9 cellular contexts compared by ENCODE assay signal in genomic region chr10:110269641-110270318, GRCh38. TPM values are rescaled to one million over a fixed set of nuclear protein-coding genes. Genes with fewer than 3 reads are reported as not detected.
DNase-seq lines count a peak whose midpoint lies in the region; ATAC-seq and TF ChIP-seq lines count a peak whose summit lies in the region.
"Had no signal": no experiment of that assay in that cellular context is flagged by ENCODE, and none has a peak within 500 bp of the region (broad histone marks: within the 10 kb centered on the region; RNA-seq: fewer than 3 reads in every experiment).

No MANE protein-coding gene starts in this region.

- peak overlapping the region; percentile 64 for H3K27ac Mint-ChIP-seq in activated naive CD4-positive, alpha-beta T cell treated with anti-CD3 and anti-CD28 coated beads, Interleukin-2, amount 10 ng/mL, durations not matched to agents 7 days and 5 days
- H3K27ac Mint-ChIP-seq in stimulated activated memory B cell treated with anti-CD40 and anti-IgM and Interleukin-4, amounts not matched to agents 10 μg/mL and 1 μg/mL and 100 μg/mL, for 72 hours = peak overlapping the region; percentile 48

- TF ChIP-seq CTCF in RWPE1 (conservative IDR thresholded peaks at IDR 0.05; ENCODE audit: low read depth) = no peak

- peaks cover 4% of the 10 kb centered on the region for H3K36me3 Mint-ChIP-seq in activated naive CD4-positive, alpha-beta T cell treated with anti-CD3 and anti-CD28 coated beads, Interleukin-2, amount 10 ng/mL, durations not matched to agents 7 days and 5 days
- H3K36me3 Mint-ChIP-seq in stimulated activated memory B cell treated with anti-CD40 and anti-IgM and Interleukin-4, amounts not matched to agents 10 μg/mL and 1 μg/mL and 100 μg/mL, for 72 hours = no peaks in the 10 kb centered on the region

- POLR2A ChIA-PET in RWPE1 (lab: Yijun Ruan, JAX; ENCODE audit: low non-redundant PET) = no interaction called here

- H3K27ac ChIP-seq in RWPE1 = no peak overlapping the region

- DNase-seq in Daoy (ENCODE audit: low read depth) (peak; percentile 15), left ventricle myocardium superior (no peak), NCI-H510A (lab: John Stamatoyannopoulos, UW) (no peak), RWPE1 (ENCODE audit: low spot score) (no peak)
- peak; percentile 25 for DNase-seq in activated naive CD4-positive, alpha-beta T cell treated with anti-CD3 and anti-CD28 coated beads, Interleukin-2, amount 10 ng/mL, durations not matched to agents 7 days and 5 days

- intact Hi-C loops in left ventricle myocardium superior (cut with micrococcal nuclease) = no loop called here

- H3K27me3 Mint-ChIP-seq in activated naive CD4-positive, alpha-beta T cell treated with anti-CD3 and anti-CD28 coated beads, Interleukin-2, amount 10 ng/mL, durations not matched to agents 7 days and 5 days = no peaks in the 10 kb centered on the region
- H3K27me3 Mint-ChIP-seq in stimulated activated memory B cell treated with anti-CD40 and anti-IgM and Interleukin-4, amounts not matched to agents 10 μg/mL and 1 μg/mL and 100 μg/mL, for 72 hours = no peaks in the 10 kb centered on the region

- CTCF ChIA-PET in activated naive CD4-positive, alpha-beta T cell treated with anti-CD3 and anti-CD28 coated beads, Interleukin-2, amount 10 ng/mL, durations not matched to agents 7 days and 5 days (lab: Charles Lee) = interaction anchor here (0.7 to 1.4 kb wide), 5 partner anchors 9 to 386 kb away, joined by 3 to 5 read pairs (median 3); no protein-coding TSS in a partner anchor
- CTCF ChIA-PET in RWPE1 (lab: Yijun Ruan, JAX) = interaction anchor here (0.5 to 1.1 kb wide), 4 partner anchors 9 to 138 kb away, joined by 3 to 5 read pairs (median 4); no protein-coding TSS in a partner anchor

- peak overlapping the region; percentile 51 for H3K4me3 Mint-ChIP-seq in activated naive CD4-positive, alpha-beta T cell treated with anti-CD3 and anti-CD28 coated beads, Interleukin-2, amount 10 ng/mL, durations not matched to agents 7 days and 5 days
- H3K4me3 Mint-ChIP-seq in stimulated activated memory B cell treated with anti-CD40 and anti-IgM and Interleukin-4, amounts not matched to agents 10 μg/mL and 1 μg/mL and 100 μg/mL, for 72 hours = peak overlapping the region; percentile 45

- ATAC-seq in HG02610 (IDR thresholded peaks at IDR 0.05; ENCODE audit: unreplicated experiment) (peak; percentile 42), left ventricle myocardium superior (peak; percentile 87), HG02884 (IDR thresholded peaks at IDR 0.05; ENCODE audit: unreplicated experiment) (no peak)
- no peak for ATAC-seq in stimulated activated memory B cell treated with anti-CD40 and anti-IgM and Interleukin-4, amounts not matched to agents 10 μg/mL and 1 μg/mL and 100 μg/mL, for 72 hours
- ATAC-seq: HCT116 had no signal

- no peaks in the 10 kb centered on the region for H3K9me3 Mint-ChIP-seq in activated naive CD4-positive, alpha-beta T cell treated with anti-CD3 and anti-CD28 coated beads, Interleukin-2, amount 10 ng/mL, durations not matched to agents 7 days and 5 days
- H3K9me3 Mint-ChIP-seq in stimulated activated memory B cell treated with anti-CD40 and anti-IgM and Interleukin-4, amounts not matched to agents 10 μg/mL and 1 μg/mL and 100 μg/mL, for 72 hours = no peaks in the 10 kb centered on the region

- H3K4me1 Mint-ChIP-seq in activated naive CD4-positive, alpha-beta T cell treated with anti-CD3 and anti-CD28 coated beads, Interleukin-2, amount 10 ng/mL, durations not matched to agents 7 days and 5 days = peaks cover 27% of the 10 kb centered on the region
- H3K4me1 Mint-ChIP-seq in stimulated activated memory B cell treated with anti-CD40 and anti-IgM and Interleukin-4, amounts not matched to agents 10 μg/mL and 1 μg/mL and 100 μg/mL, for 72 hours = peaks cover 38% of the 10 kb centered on the region

RNA-seq across cellular contexts. Expression of gene SMNDC1, which starts 34.9 kb away (rescaled TPM):
- 5.8 and 7.5 TPM in 2 replicates for total RNA-seq in Daoy (2014; rRNA removed; shearing (Covaris generic))
- total RNA-seq in left ventricle myocardium superior = 24.0 TPM

Comparison
In these comparisons a context has a peak if more than half of its experiments do, and no peak if none do; other contexts are left out.
1. DNase-seq: peak in Daoy (single experiment) and activated naive CD4-positive, alpha-beta T cell treated with anti-CD3 and anti-CD28 coated beads, Interleukin-2, amount 10 ng/mL, durations not matched to agents 7 days and 5 days (single experiment); none in left ventricle myocardium superior (single experiment), NCI-H510A (single experiment) and RWPE1 (single experiment).
2. ATAC-seq: peak in HG02610 (single experiment) and left ventricle myocardium superior (single experiment); none in stimulated activated memory B cell treated with anti-CD40 and anti-IgM and Interleukin-4, amounts not matched to agents 10 μg/mL and 1 μg/mL and 100 μg/mL, for 72 hours (single experiment) and HG02884 (single experiment).